ENCODE assay signal across 27 cellular contexts in genomic region chr6:148839044-148839443, GRCh38.
"Had no signal": no experiment of that assay in that cellular context is flagged by ENCODE, and none has a peak within 500 bp of the region (broad histone marks: within the 10 kb centered on the region; RNA-seq: fewer than 3 reads in every experiment).

No MANE protein-coding gene starts in this region.

- H3K4me1 ChIP-seq: colonic mucosa, gastrocnemius medialis, heart left ventricle, prostate gland, right atrium auricular region, transverse colon, upper lobe of right lung, uterus had no signal

- H3K4me2 ChIP-seq: smooth muscle cell had no signal

- DNase-seq: colonic mucosa; effector CD8-positive, alpha-beta T cell; endodermal cell; foreskin fibroblast; gastrocnemius medialis; heart left ventricle; hippocampal formation; kidney glomerular epithelial cell; left colon; left ventricle myocardium superior; mesendoderm; naive thymus-derived CD8-positive, alpha-beta T cell; nephron progenitor cell; nucleus accumbens; stimulated activated CD4-positive, alpha-beta T cell treated with anti-CD3 and anti-CD28 coated beads, Interleukin-2, amount 100 ng/mL, for 24 hours; stimulated activated CD4-positive, alpha-beta T cell treated with anti-CD3 and anti-CD28 coated beads, Interleukin-4, amount 100 ng/mL, for 24 hours; stimulated activated naive B cell treated with anti-CD40 and anti-IgM and Interleukin-4, amounts not matched to agents 10 μg/mL and 1 μg/mL and 100 μg/mL, for 72 hours; transverse colon; upper lobe of right lung; uterus had no signal

- H3K36me3 ChIP-seq: colonic mucosa, gastrocnemius medialis, heart left ventricle, prostate gland, right atrium auricular region, transverse colon, upper lobe of right lung, uterus had no signal

- FAIRE-seq: islet of Langerhans had no signal

- ATAC-seq: esophagus mucosa; gastrocnemius medialis; heart left ventricle; left colon; left ventricle myocardium superior; naive thymus-derived CD8-positive, alpha-beta T cell; sciatic nerve; stimulated activated naive B cell treated with anti-CD40 and anti-IgM and Interleukin-4, amounts not matched to agents 10 μg/mL and 1 μg/mL and 100 μg/mL, for 72 hours; upper lobe of right lung had no signal

- H3K27me3 ChIP-seq: colonic mucosa, gastrocnemius medialis, heart left ventricle, right atrium auricular region, transverse colon, upper lobe of right lung, uterus had no signal

- H3K4me3 ChIP-seq: colonic mucosa, gastrocnemius medialis, heart left ventricle, lung, prostate gland, right atrium auricular region, smooth muscle cell, transverse colon, upper lobe of right lung, uterus had no signal

- H3K9me3 ChIP-seq: colonic mucosa, gastrocnemius medialis, heart left ventricle, prostate gland, right atrium auricular region, transverse colon, upper lobe of right lung, uterus had no signal

- H3K27ac ChIP-seq: colonic mucosa, gastrocnemius medialis, heart left ventricle, prostate gland, right atrium auricular region, transverse colon, upper lobe of right lung, uterus had no signal
